In genomic region chr9:115992834-115993233, GRCh38 we compare ENCODE assay signal across 17 cellular contexts.
DNase-seq lines count a peak whose midpoint lies in the region; TF ChIP-seq lines count a peak whose summit lies in the region.
"Had no signal": no experiment of that assay in that cellular context is flagged by ENCODE, and none has a peak within 500 bp of the region (broad histone marks: within the 10 kb centered on the region; RNA-seq: fewer than 3 reads in every experiment).

No MANE protein-coding gene starts in this region.

- in situ Hi-C loops in mammary epithelial cell (cut with MboI; ENCODE audit: low sequenced_read_pairs in 2 of 2) = no loop called here

- 75% methylated on average over 4 of the region's 4 CpGs for WGBS in mammary epithelial cell (ENCODE audit: low coverage, missing lambda C conversion rate)

- no peaks in the 10 kb centered on the region for H3K79me2 ChIP-seq in mammary epithelial cell (ENCODE audit: insufficient read depth, low read length)

- H2AFZ ChIP-seq in mammary epithelial cell (ENCODE audit: low read depth, low read length) = no peak overlapping the region

- H3K27ac ChIP-seq in mammary epithelial cell (ENCODE audit: insufficient read depth, low read depth, low read length) = no peak overlapping the region
- H3K27ac ChIP-seq: adrenal gland, prostate gland, upper lobe of right lung had no signal

- no peaks in the 10 kb centered on the region for H3K9me3 ChIP-seq in mammary epithelial cell (replicated peaks; ENCODE audit: insufficient read depth, low read length)
- H3K9me3 ChIP-seq: adrenal gland, prostate gland, upper lobe of right lung had no signal

- H3K9ac ChIP-seq in mammary epithelial cell (ENCODE audit: insufficient read depth, low read length) = no peak overlapping the region

- peak in 1 of 2 donors; percentile 8 for TF ChIP-seq CTCF in mammary epithelial cell (conservative IDR thresholded peaks at IDR 0.05 in 1 of 2, IDR thresholded peaks at IDR 0.05 in 1 of 2; ENCODE audit: extremely low read depth in 1 of 2, insufficient read depth in 1 of 2, low read depth in 1 of 2, low read length in 2 of 2)

- DNase-seq in AG08395 (ENCODE audit: low spot score) (peak; percentile 40), HT1080 (ENCODE audit: low read depth) (peak; percentile 72), mammary epithelial cell (peak; percentile 19), kidney tubule cell (ENCODE audit: low spot score) (peak; percentile 66), globus pallidus (ENCODE audit: low spot score) (no peak), AML-193 (lab: John Stamatoyannopoulos, UW) (no peak)
- no peak for DNase-seq in activated CD4-positive, CD25-positive, alpha-beta regulatory T cell (lab: John Stamatoyannopoulos, UW)
- DNase-seq in stimulated activated CD8-positive, alpha-beta memory T cell treated with anti-CD3 and anti-CD28 coated beads, Interleukin-4, amount 100 ng/mL, for 48 hours = no peak
- DNase-seq: activated CD8-positive, alpha-beta memory T cell treated with anti-CD3 and anti-CD28 coated beads for 24 hours; adrenal gland; naive thymus-derived CD8-positive, alpha-beta T cell; NCI-H2081; stimulated activated CD4-positive, alpha-beta T cell treated with anti-CD3 and anti-CD28 coated beads, Interleukin-12 subunit alpha, Interleukin-12 subunit beta, amount 100 ng/mL, for 4 hours; stimulated activated naive CD4-positive, alpha-beta T cell treated with Interleukin-2 at 50 U/mL for 16 hours; SW 1271; upper lobe of right lung had no signal

- peaks cover 30% of the 10 kb centered on the region for H3K4me1 ChIP-seq in mammary epithelial cell (ENCODE audit: insufficient read depth, low read length)
- H3K4me1 ChIP-seq: adrenal gland, prostate gland, upper lobe of right lung had no signal

- CTCF ChIA-PET in mammary epithelial cell (lab: Charles Lee; ENCODE audit: low non-redundant PET) = no interaction called here

- H4K20me1 ChIP-seq in mammary epithelial cell (ENCODE audit: insufficient read depth, low read length) = no peaks in the 10 kb centered on the region

- intact Hi-C loops in mammary epithelial cell (cut with micrococcal nuclease) = no loop called here

- dilution Hi-C loops in mammary epithelial cell (cut with HindIII; ENCODE audit: low sequenced_read_pairs) = no loop called here

- BruUV-seq in mammary epithelial cell (replicated peaks; lab: Mats Ljungman, UMichigan) = no TSS peak

- no peak overlapping the region for H3K4me2 ChIP-seq in mammary epithelial cell (ENCODE audit: insufficient read depth, low read depth, low read length)

- no peaks in the 10 kb centered on the region for H3K27me3 ChIP-seq in mammary epithelial cell (ENCODE audit: insufficient read depth, low read length)
- H3K27me3 ChIP-seq: adrenal gland, upper lobe of right lung had no signal

- H3K4me3 ChIP-seq in mammary epithelial cell (replicated peaks in 1 of 3; ENCODE audit: insufficient read depth in 1 of 3, low read depth in 2 of 3, low read length in 3 of 3) = no peak overlapping the region
- H3K4me3 ChIP-seq: adrenal gland, prostate gland, upper lobe of right lung had no signal

- no peaks in the 10 kb centered on the region for H3K36me3 ChIP-seq in mammary epithelial cell (ENCODE audit: insufficient read depth, low read length)
- H3K36me3 ChIP-seq: adrenal gland, prostate gland, upper lobe of right lung had no signal

Comparison
In these comparisons a context has a peak if more than half of its experiments do, and no peak if none do; other contexts are left out.
1. DNase-seq: peak in AG08395 (single experiment), HT1080 (single experiment), mammary epithelial cell (single experiment) and kidney tubule cell (single experiment); none in globus pallidus (single experiment), AML-193 (0 of 2), activated CD4-positive, CD25-positive, alpha-beta regulatory T cell (0 of 4) and stimulated activated CD8-positive, alpha-beta memory T cell treated with anti-CD3 and anti-CD28 coated beads, Interleukin-4, amount 100 ng/mL, for 48 hours (single experiment).